ENCODE assay signal across 2 cellular contexts in the genomic region with DNA sequence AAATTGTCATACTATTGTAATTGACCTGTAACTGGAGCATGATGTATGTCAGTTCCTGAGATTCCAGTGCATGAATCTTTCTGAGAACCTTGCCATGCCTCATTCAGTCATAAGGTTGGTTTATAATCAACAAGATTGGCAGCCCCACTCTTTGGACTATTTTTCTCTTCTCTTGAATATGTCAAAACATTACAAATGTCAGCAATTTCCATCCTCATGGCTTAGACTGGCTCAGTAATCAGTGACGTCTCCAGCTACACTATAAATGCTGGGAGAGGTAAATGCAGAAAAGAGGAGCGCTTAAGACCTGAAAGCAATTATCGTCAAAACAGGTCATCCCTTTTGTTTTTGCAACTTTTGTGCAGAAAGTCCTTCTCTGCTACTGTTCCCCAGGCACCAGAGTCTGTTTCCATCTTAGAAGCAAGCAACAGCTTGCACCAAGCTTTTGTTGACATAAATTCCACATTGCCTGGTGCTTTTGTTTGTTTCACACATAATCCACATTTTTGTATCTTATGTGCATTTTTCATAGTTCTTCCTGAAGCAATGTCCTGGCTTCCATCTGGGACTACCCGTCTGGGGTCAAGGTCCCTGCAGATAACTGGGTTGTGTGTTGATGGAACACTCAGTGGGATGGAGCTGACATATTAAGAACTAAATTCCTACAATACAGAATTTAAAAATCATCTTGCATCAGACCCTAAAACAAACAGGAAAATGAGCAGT.
A peak's percentile ranks its signal among the peaks of the same experiment; 100 is the strongest.
TF ChIP-seq lines count a peak whose summit lies in the region.

No MANE protein-coding gene starts in this region.

TF ChIP-seq in HepG2, 621 proteins besides CTCF, POLR2A, EP300 and RAD21:
- TF ChIP-seq, protein P1, sequence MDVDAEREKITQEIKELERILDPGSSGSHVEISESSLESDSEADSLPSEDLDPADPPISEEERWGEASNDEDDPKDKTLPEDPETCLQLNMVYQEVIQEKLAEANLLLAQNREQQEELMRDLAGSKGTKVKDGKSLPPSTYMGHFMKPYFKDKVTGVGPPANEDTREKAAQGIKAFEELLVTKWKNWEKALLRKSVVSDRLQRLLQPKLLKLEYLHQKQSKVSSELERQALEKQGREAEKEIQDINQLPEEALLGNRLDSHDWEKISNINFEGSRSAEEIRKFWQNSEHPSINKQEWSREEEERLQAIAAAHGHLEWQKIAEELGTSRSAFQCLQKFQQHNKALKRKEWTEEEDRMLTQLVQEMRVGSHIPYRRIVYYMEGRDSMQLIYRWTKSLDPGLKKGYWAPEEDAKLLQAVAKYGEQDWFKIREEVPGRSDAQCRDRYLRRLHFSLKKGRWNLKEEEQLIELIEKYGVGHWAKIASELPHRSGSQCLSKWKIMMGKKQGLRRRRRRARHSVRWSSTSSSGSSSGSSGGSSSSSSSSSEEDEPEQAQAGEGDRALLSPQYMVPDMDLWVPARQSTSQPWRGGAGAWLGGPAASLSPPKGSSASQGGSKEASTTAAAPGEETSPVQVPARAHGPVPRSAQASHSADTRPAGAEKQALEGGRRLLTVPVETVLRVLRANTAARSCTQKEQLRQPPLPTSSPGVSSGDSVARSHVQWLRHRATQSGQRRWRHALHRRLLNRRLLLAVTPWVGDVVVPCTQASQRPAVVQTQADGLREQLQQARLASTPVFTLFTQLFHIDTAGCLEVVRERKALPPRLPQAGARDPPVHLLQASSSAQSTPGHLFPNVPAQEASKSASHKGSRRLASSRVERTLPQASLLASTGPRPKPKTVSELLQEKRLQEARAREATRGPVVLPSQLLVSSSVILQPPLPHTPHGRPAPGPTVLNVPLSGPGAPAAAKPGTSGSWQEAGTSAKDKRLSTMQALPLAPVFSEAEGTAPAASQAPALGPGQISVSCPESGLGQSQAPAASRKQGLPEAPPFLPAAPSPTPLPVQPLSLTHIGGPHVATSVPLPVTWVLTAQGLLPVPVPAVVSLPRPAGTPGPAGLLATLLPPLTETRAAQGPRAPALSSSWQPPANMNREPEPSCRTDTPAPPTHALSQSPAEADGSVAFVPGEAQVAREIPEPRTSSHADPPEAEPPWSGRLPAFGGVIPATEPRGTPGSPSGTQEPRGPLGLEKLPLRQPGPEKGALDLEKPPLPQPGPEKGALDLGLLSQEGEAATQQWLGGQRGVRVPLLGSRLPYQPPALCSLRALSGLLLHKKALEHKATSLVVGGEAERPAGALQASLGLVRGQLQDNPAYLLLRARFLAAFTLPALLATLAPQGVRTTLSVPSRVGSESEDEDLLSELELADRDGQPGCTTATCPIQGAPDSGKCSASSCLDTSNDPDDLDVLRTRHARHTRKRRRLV (CRISPR knock-in tag; IDR thresholded peaks at IDR 0.05): no peak
- TF ChIP-seq SRY (CRISPR knock-in tag; IDR thresholded peaks at IDR 0.05) (no peak), ZSCAN22 (CRISPR knock-in tag; IDR thresholded peaks at IDR 0.05) (no peak), MAFF (IDR thresholded peaks at IDR 0.05; ENCODE audit: low read depth, low read length) (0 out of 2 replicates have a peak, but pooled peaks have one; percentile 6), PHF20 (CRISPR knock-in tag; IDR thresholded peaks at IDR 0.05) (no peak), YEATS2 (CRISPR knock-in tag; IDR thresholded peaks at IDR 0.05; ENCODE audit: borderline replicate concordance) (no peak), ZNF234 (CRISPR knock-in tag; conservative IDR thresholded peaks at IDR 0.05) (no peak), PPARG (CRISPR knock-in tag; conservative IDR thresholded peaks at IDR 0.05) (no peak), MAFK (conservative IDR thresholded peaks at IDR 0.05 in 1 of 2, IDR thresholded peaks at IDR 0.05 in 1 of 2; ENCODE audit: low read length in 2 of 2) (0 out of 4 replicates have a peak, but pooled peaks of 1 of the 2 experiments have one; percentile 13)
- TF ChIP-seq, protein P2, sequence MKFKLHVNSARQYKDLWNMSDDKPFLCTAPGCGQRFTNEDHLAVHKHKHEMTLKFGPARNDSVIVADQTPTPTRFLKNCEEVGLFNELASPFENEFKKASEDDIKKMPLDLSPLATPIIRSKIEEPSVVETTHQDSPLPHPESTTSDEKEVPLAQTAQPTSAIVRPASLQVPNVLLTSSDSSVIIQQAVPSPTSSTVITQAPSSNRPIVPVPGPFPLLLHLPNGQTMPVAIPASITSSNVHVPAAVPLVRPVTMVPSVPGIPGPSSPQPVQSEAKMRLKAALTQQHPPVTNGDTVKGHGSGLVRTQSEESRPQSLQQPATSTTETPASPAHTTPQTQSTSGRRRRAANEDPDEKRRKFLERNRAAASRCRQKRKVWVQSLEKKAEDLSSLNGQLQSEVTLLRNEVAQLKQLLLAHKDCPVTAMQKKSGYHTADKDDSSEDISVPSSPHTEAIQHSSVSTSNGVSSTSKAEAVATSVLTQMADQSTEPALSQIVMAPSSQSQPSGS (CRISPR knock-in tag; IDR thresholded peaks at IDR 0.05): no peak

TF ChIP-seq in neural cell, 6 proteins besides CTCF, POLR2A, EP300 and RAD21:
- TF ChIP-seq POLR2AphosphoS5 (IDR thresholded peaks at IDR 0.05) (peak; percentile 93), MXI1 (conservative IDR thresholded peaks at IDR 0.05; ENCODE audit: poor library complexity, severe bottlenecking) (peak; percentile 28), SMC3 (conservative IDR thresholded peaks at IDR 0.05; ENCODE audit: poor library complexity) (no peak)
